In the genomic region with DNA sequence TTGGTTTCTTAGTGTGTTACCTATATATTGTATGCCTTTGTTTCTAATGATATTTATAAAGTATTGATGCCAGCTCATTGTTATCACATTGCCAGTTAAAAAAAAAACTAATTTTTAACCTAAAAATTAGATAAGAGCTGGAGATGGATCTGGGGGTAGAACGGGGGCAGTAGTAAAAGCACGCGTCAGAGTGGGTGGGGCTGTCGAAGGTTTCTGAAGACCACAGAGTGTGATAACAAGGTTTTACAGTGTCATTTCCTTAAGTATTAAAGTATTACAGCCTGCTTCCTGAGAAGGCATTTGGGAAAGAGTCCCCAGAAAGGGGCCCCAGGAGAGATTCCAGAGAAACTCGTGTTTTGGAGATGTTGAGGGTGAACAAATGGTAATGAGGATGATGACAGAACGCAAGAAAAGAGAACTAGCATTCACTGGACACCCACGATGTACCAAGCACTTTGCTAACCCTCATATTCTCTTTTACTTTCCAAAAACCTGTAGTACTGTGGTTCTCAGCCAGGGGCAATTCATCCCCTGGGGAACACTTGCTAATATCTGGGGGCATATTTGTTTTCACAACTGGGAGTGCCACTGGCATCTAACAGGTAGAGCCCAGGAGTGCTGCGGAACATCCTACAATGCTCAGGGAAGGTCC, we compare ENCODE assay signal across 12 cellular contexts. TPM values are rescaled to one million over a fixed set of nuclear protein-coding genes. Genes with fewer than 3 reads are reported as not detected.
DNase-seq lines count a peak whose midpoint lies in the region; ATAC-seq, FAIRE-seq and TF ChIP-seq lines count a peak whose summit lies in the region.
"Not testable (repeated sequence)": the region's sequence is repeated elsewhere in the genome, so short reads cannot be mapped to it uniquely, and the experiment has no call there.
"Had no signal": no experiment of that assay in that cellular context is flagged by ENCODE, and none has a peak within 500 bp of the region (broad histone marks: within the 10 kb centered on the region; RNA-seq: fewer than 3 reads in every experiment).

No MANE protein-coding gene starts in this region.

- H3K27me3 Mint-ChIP-seq in GM23338 (ENCODE audit: insufficient read depth, low read depth, poor library complexity); natural killer cell (ENCODE audit: low read depth in 2 of 2): not testable (repeated sequence)

- POLR2A ChIA-PET in GM12878 (lab: Charles Lee); H1 (lab: Charles Lee; ENCODE audit: partially characterized antibody): not testable (repeated sequence)

- not testable (repeated sequence) for H3K27me3 ChIP-seq in GM23338 (ENCODE audit: insufficient read depth); GM12878 (replicated peaks in 1 of 2; ENCODE audit: control insufficient read depth in 2 of 2, insufficient read depth in 2 of 2, low read length in 1 of 2); H1 (replicated peaks in 1 of 4; ENCODE audit: control insufficient read depth in 3 of 4, extremely low read depth in 1 of 4, insufficient read depth in 3 of 4, low read length in 3 of 4); upper lobe of right lung

- H3K4ac ChIP-seq in H1 (replicated peaks; ENCODE audit: insufficient read length, low read depth, low read length): not testable (repeated sequence)

- not testable (repeated sequence) for H2BK15ac ChIP-seq in H1 (ENCODE audit: low read length)

- in situ Hi-C loops in GM12878 (cut with MboI): not testable (repeated sequence)

- not testable (repeated sequence) for H3K23me2 ChIP-seq in H1 (ENCODE audit: low read depth, low read length)

- not testable (repeated sequence) for H4K8ac ChIP-seq in H1 (ENCODE audit: extremely low read depth, insufficient read depth, low read length)

- ATAC-seq in GM23338 (peak; percentile 22; the same call in 1 of the 3 replicates), HG03460 (IDR thresholded peaks at IDR 0.05; ENCODE audit: unreplicated experiment) (peak; percentile 36), GM12878 (peak; percentile 42), natural killer cell (peak; percentile 96 to 99 (median 97)), upper lobe of right lung (peak; percentile 52)

- not testable (repeated sequence) for H3K4me1 ChIP-seq in GM23338 (ENCODE audit: insufficient read depth); GM12878 (ENCODE audit: control insufficient read depth, insufficient read depth, low read length); H1 (replicated peaks in 1 of 4; ENCODE audit: control insufficient read depth in 3 of 4, insufficient read depth in 4 of 4, low read length in 3 of 4); upper lobe of right lung

- not testable (repeated sequence) for H3K27ac Mint-ChIP-seq in GM23338, natural killer cell

- not testable (repeated sequence) for H3K18ac ChIP-seq in H1 (ENCODE audit: extremely low read depth, low read length)

- DNase-seq in GM12891 (ENCODE audit: insufficient read length, low spot score); GM23338 (ENCODE audit: low spot score); GM12878 (ENCODE audit: low read depth, low spot score); H1 (ENCODE audit: low read depth in 1 of 2, low spot score in 2 of 2); natural killer cell; upper lobe of right lung: not testable (repeated sequence)

- not testable (repeated sequence) for TF ChIP-seq RAD21 in GM12878 (IDR thresholded peaks at IDR 0.05; ENCODE audit: insufficient read depth, low read depth, low read length); H1 (IDR thresholded peaks at IDR 0.05 in 1 of 2, conservative IDR thresholded peaks at IDR 0.05 in 1 of 2; ENCODE audit: low read depth in 2 of 2, low read length in 2 of 2)

- RAD21 ChIA-PET in GM12878 (lab: Charles Lee; ENCODE audit: unreplicated experiment): not testable (repeated sequence)

- not testable (repeated sequence) for TF ChIP-seq CTCF in GM23338 (conservative IDR thresholded peaks at IDR 0.05; ENCODE audit: low read depth in 2 of 2); GM12878 (IDR thresholded peaks at IDR 0.05 in 2 of 3, conservative IDR thresholded peaks at IDR 0.05 in 1 of 3; ENCODE audit: control insufficient read depth in 2 of 3, extremely low read depth in 1 of 3, insufficient read depth in 1 of 3, low read depth in 3 of 3, low read length in 3 of 3); H1 (IDR thresholded peaks at IDR 0.05; ENCODE audit: control extremely low read depth in 1 of 3, insufficient read depth in 1 of 3, low read depth in 1 of 3, low read length in 3 of 3); natural killer cell (IDR thresholded peaks at IDR 0.05); upper lobe of right lung (IDR thresholded peaks at IDR 0.05)

- not testable (repeated sequence) for H3K36me3 Mint-ChIP-seq in GM23338 (ENCODE audit: low read depth); natural killer cell

- not testable (repeated sequence) for H3K4me2 ChIP-seq in GM23338; GM12878 (ENCODE audit: control insufficient read depth, insufficient read depth); H1 (ENCODE audit: insufficient read depth in 1 of 2, low read depth in 2 of 2, low read length in 2 of 2)

- not testable (repeated sequence) for H3K4me1 Mint-ChIP-seq in GM23338, natural killer cell

- H3K27ac ChIP-seq in GM23338 (ENCODE audit: low read depth); GM12878 (ENCODE audit: control insufficient read depth, insufficient read depth); H1 (ENCODE audit: low read depth, low read length); upper lobe of right lung: not testable (repeated sequence)

- not testable (repeated sequence) for H3K79me1 ChIP-seq in H1 (ENCODE audit: low read depth, low read length)

- not testable (repeated sequence) for H2BK20ac ChIP-seq in H1 (ENCODE audit: low read length)

- not testable (repeated sequence) for H3K9me3 ChIP-seq in GM12878 (replicated peaks; ENCODE audit: control insufficient read depth, insufficient read depth, low read length); H1 (ENCODE audit: insufficient read depth in 2 of 2, low read depth in 1 of 2, low read length in 1 of 2); upper lobe of right lung

- not testable (repeated sequence) for H3K79me2 ChIP-seq in GM23338 (replicated peaks; ENCODE audit: insufficient read depth); GM12878 (ENCODE audit: control insufficient read depth, insufficient read depth, low read length); H1 (ENCODE audit: control insufficient read depth in 1 of 2, insufficient read depth in 2 of 2, low read length in 2 of 2)

- not testable (repeated sequence) for H3K14ac ChIP-seq in H1 (ENCODE audit: insufficient read length)

- SMC1A ChIA-PET in GM12878 (lab: Charles Lee; ENCODE audit: uncharacterized antibody, unreplicated experiment): not testable (repeated sequence)

- not testable (repeated sequence) for H4K91ac ChIP-seq in H1 (replicated peaks; ENCODE audit: insufficient read length, low read length)

- not testable (repeated sequence) for H4K5ac ChIP-seq in H1 (ENCODE audit: insufficient read length, low read depth, low read length)

- not testable (repeated sequence) for H3K56ac ChIP-seq in H1 (replicated peaks; ENCODE audit: insufficient read length, low read depth, low read length)

- FAIRE-seq in GM12891 (lab: Jason Lieb, UNC): peak; percentile 89
- FAIRE-seq in GM12878 (lab: Jason Lieb, UNC): not testable (repeated sequence)
- peak; percentile 58 for FAIRE-seq in H1 (lab: Jason Lieb, UNC)

- H2BK12ac ChIP-seq in H1 (ENCODE audit: low read depth, low read length): not testable (repeated sequence)

- not testable (repeated sequence) for H3K9me3 Mint-ChIP-seq in GM23338, natural killer cell

- not testable (repeated sequence) for TF ChIP-seq POLR2A in GM12891 (IDR thresholded peaks at IDR 0.05; ENCODE audit: low read depth, low read length); GM12878 (IDR thresholded peaks at IDR 0.05; ENCODE audit: low read depth, low read length); H1 (IDR thresholded peaks at IDR 0.05; ENCODE audit: control extremely low read depth in 1 of 2, low read depth in 2 of 2, low read length in 2 of 2)

- not testable (repeated sequence) for H3F3A ChIP-seq in GM23338 (replicated peaks; ENCODE audit: low read depth)

- BruUV-seq in GM12878 (replicated peaks; lab: Mats Ljungman, UMichigan): not testable (repeated sequence)

- not testable (repeated sequence) for H3K4me3 Mint-ChIP-seq in GM23338, natural killer cell

- H3K36me3 ChIP-seq in GM23338 (ENCODE audit: insufficient read depth); GM12878 (ENCODE audit: control insufficient read depth in 2 of 2, insufficient read depth in 2 of 2, low read length in 1 of 2); H1 (ENCODE audit: control insufficient read depth in 2 of 4, insufficient read depth in 4 of 4, low read length in 3 of 4); upper lobe of right lung: not testable (repeated sequence)

- not testable (repeated sequence) for TF ChIP-seq EP300 in GM12878 (IDR thresholded peaks at IDR 0.05; ENCODE audit: borderline replicate concordance in 1 of 2, control insufficient read depth in 1 of 2, low read depth in 2 of 2, low read length in 2 of 2); H1 (IDR thresholded peaks at IDR 0.05; ENCODE audit: borderline replicate concordance in 1 of 2, low read depth in 2 of 2, low read length in 2 of 2)

- not testable (repeated sequence) for H3K23ac ChIP-seq in H1 (ENCODE audit: insufficient read length)

- H3K9ac ChIP-seq in GM12878 (ENCODE audit: control insufficient read depth, insufficient read depth, low read length); H1 (replicated peaks in 1 of 4; ENCODE audit: extremely low read depth in 1 of 4, low read depth in 3 of 4, low read length in 3 of 4): not testable (repeated sequence)

- not testable (repeated sequence) for H2BK5ac ChIP-seq in H1 (ENCODE audit: low read depth, low read length)

- not testable (repeated sequence) for H3K4me3 ChIP-seq in GM23338; GM12878; H1 (ENCODE audit: extremely low read depth in 1 of 4, insufficient read depth in 2 of 4, low read depth in 3 of 4, low read length in 4 of 4); upper lobe of right lung

- not testable (repeated sequence) for H2BK120ac ChIP-seq in H1 (replicated peaks; ENCODE audit: low read depth, low read length)

- not testable (repeated sequence) for H2AFZ ChIP-seq in GM23338; GM12878 (ENCODE audit: control insufficient read depth, low read depth, low read length); H1 (ENCODE audit: low read length)

- H2AK5ac ChIP-seq in H1 (ENCODE audit: low read depth, low read length): not testable (repeated sequence)

- 0% methylated on average over 2 of the region's 8 CpGs for WGBS in GM12878 (ENCODE audit: insufficient coverage, insufficient replicate concordance, low lambda C conversion rate, missing lambda C conversion rate)
- WGBS in H1 (ENCODE audit: extremely low coverage in 1 of 2, insufficient coverage in 1 of 2, insufficient read length in 1 of 2, insufficient replicate concordance in 2 of 2, low coverage in 1 of 2, low lambda C conversion rate in 2 of 2, missing lambda C conversion rate in 1 of 2), 2 experiments: no CpG with 5 or more reads among the region's 8 CpGs

- not testable (repeated sequence) for H3K9me2 ChIP-seq in GM23338 (ENCODE audit: insufficient read depth)

- CTCF ChIA-PET in GM12878 (lab: Yijun Ruan, JAX); H1 (lab: Charles Lee; ENCODE audit: partially characterized antibody): not testable (repeated sequence)

- H4K20me1 ChIP-seq in GM23338 (replicated peaks; ENCODE audit: insufficient read depth); GM12878 (ENCODE audit: control insufficient read depth, insufficient read depth); H1 (replicated peaks in 1 of 2; ENCODE audit: control insufficient read depth in 1 of 2, insufficient read depth in 2 of 2, low read length in 2 of 2): not testable (repeated sequence)

- intact Hi-C loops in GM12878 (cut with micrococcal nuclease; ENCODE audit: unreplicated experiment); natural killer cell (cut with micrococcal nuclease); upper lobe of right lung (cut with DNase I): not testable (repeated sequence)

RNA-seq across cellular contexts. Expression of gene FCGR3A, which starts 30.4 kb away (rescaled TPM):
- not detected for polyA plus RNA-seq in GM12891 (2012; ENCODE audit: low read depth, missing spikeins)
- total RNA-seq in GM23338 (2014; rRNA removed; shearing (Covaris generic)): not detected in 2 replicates
- 0.10 TPM in 1 of 2 replicates, not detected in the other for polyA plus RNA-seq in GM23338 (2016; fragmentation: Nextera tagmentation; extraction: Ambion mirVana)
- total RNA-seq in GM12878 (2013; cell fraction: nucleolus; rRNA removed): not detected in 2 replicates
- total RNA-seq in GM12878 (2014; rRNA removed): 0.05 TPM in 1 of 2 replicates, not detected in the other
- not detected in 2 replicates for total RNA-seq in GM12878 (2014; rRNA removed; fragmentation: Illumina TruSeq; extraction: Trizol)
- 0.10 TPM in 1 of 2 replicates, not detected in the other for total RNA-seq in GM12878 (2021)
- not detected for polyA plus RNA-seq in GM12878 (2011; ENCODE audit: low read depth)
- polyA plus RNA-seq in GM12878 (2011; rRNA removed): not detected in 2 replicates
- polyA plus RNA-seq in GM12878 (2011; cell fraction: cytosol; rRNA removed): not detected in 2 replicates
- 0.06 TPM in 1 of 2 replicates, not detected in the other for polyA plus RNA-seq in GM12878 (2011; cell fraction: nucleus; rRNA removed)
- polyA plus RNA-seq in GM12878 (2012): not detected in 2 replicates
- not detected in 2 replicates for polyA plus RNA-seq in GM12878 (2014; fragmentation: Illumina TruSeq; extraction: Trizol)
- polyA plus RNA-seq in GM12878 (2014; fragmentation: Nextera tagmentation; extraction: Ambion mirVana): not detected
- not detected in 2 replicates for polyA plus RNA-seq in GM12878 (2014; rRNA removed)
- polyA plus RNA-seq in GM12878 (2016; fragmentation: Nextera tagmentation; extraction: Ambion mirVana): under 1 TPM in 1 of 2 experiments, not detected in 1; 0.09 TPM
- polyA minus RNA-seq in GM12878 (2011; rRNA and poly(A)+ RNA removed): 0.10 TPM in 1 of 2 replicates, not detected in the other
- not detected in 2 replicates for polyA minus RNA-seq in GM12878 (2011; cell fraction: cytosol; rRNA and poly(A)+ RNA removed)
- not detected in 2 replicates for polyA minus RNA-seq in GM12878 (2011; cell fraction: nucleus; rRNA and poly(A)+ RNA removed)
- total RNA-seq in H1 (2021; fragmentation: NEBNext Ultra II Directional; extraction: Animal tissue kit (Norgen Biotek cat#: 25700)): not detected in 2 replicates
- polyA plus RNA-seq in H1 (2011; rRNA removed): not detected in 2 replicates
- polyA plus RNA-seq in H1 (2011; cell fraction: cytosol; rRNA removed): not detected
- polyA plus RNA-seq in H1 (2011; cell fraction: nucleus; rRNA removed): not detected
- not detected in 4 replicates for polyA plus RNA-seq in H1 (2012, experiment 1 of 2)
- not detected for polyA plus RNA-seq in H1 (2012, experiment 2 of 2)
- not detected for polyA plus RNA-seq in H1 (2013, experiment 1 of 2)
- not detected for polyA plus RNA-seq in H1 (2013, experiment 2 of 2)
- not detected in 2 replicates for polyA minus RNA-seq in H1 (2011; rRNA and poly(A)+ RNA removed)
- not detected for polyA minus RNA-seq in H1 (2011; cell fraction: cytosol; rRNA and poly(A)+ RNA removed)
- not detected for polyA minus RNA-seq in H1 (2011; cell fraction: nucleus; rRNA and poly(A)+ RNA removed)
- total RNA-seq in natural killer cell: 100 to 1,000 TPM; 557 to 892 (median 848) TPM
- 112 TPM for total RNA-seq in upper lobe of right lung
- total RNA-seq: Calu3, H4, HepG2 had no signal
- polyA plus RNA-seq: A549, HepG2 had no signal

RNA-seq across cellular contexts. Expression of gene FCGR3B, which starts 51.0 kb away (rescaled TPM):
- polyA plus RNA-seq in GM12891 (2012; ENCODE audit: low read depth, missing spikeins): not detected
- total RNA-seq in GM23338 (2014; rRNA removed; shearing (Covaris generic)): not detected in 2 replicates
- polyA plus RNA-seq in GM23338 (2016; fragmentation: Nextera tagmentation; extraction: Ambion mirVana): not detected in 2 replicates
- total RNA-seq in GM12878 (2013; cell fraction: nucleolus; rRNA removed): not detected in 2 replicates
- not detected in 2 replicates for total RNA-seq in GM12878 (2014; rRNA removed)
- total RNA-seq in GM12878 (2014; rRNA removed; fragmentation: Illumina TruSeq; extraction: Trizol): not detected in 2 replicates
- not detected in 2 replicates for total RNA-seq in GM12878 (2021)
- polyA plus RNA-seq in GM12878 (2011; ENCODE audit: low read depth): not detected
- not detected in 2 replicates for polyA plus RNA-seq in GM12878 (2011; rRNA removed)
- polyA plus RNA-seq in GM12878 (2011; cell fraction: cytosol; rRNA removed): not detected in 2 replicates
- not detected in 2 replicates for polyA plus RNA-seq in GM12878 (2011; cell fraction: nucleus; rRNA removed)
- not detected in 2 replicates for polyA plus RNA-seq in GM12878 (2012)
- polyA plus RNA-seq in GM12878 (2014; fragmentation: Illumina TruSeq; extraction: Trizol): not detected in 2 replicates
- not detected for polyA plus RNA-seq in GM12878 (2014; fragmentation: Nextera tagmentation; extraction: Ambion mirVana)
- polyA plus RNA-seq in GM12878 (2014; rRNA removed): not detected in 2 replicates
- not detected for polyA plus RNA-seq in GM12878 (2016; fragmentation: Nextera tagmentation; extraction: Ambion mirVana)
- not detected in 2 replicates for polyA minus RNA-seq in GM12878 (2011; rRNA and poly(A)+ RNA removed)
- polyA minus RNA-seq in GM12878 (2011; cell fraction: cytosol; rRNA and poly(A)+ RNA removed): not detected in 2 replicates
- not detected in 2 replicates for polyA minus RNA-seq in GM12878 (2011; cell fraction: nucleus; rRNA and poly(A)+ RNA removed)
- total RNA-seq in H1 (2021; fragmentation: NEBNext Ultra II Directional; extraction: Animal tissue kit (Norgen Biotek cat#: 25700)): not detected in 2 replicates
- not detected in 2 replicates for polyA plus RNA-seq in H1 (2011; rRNA removed)
- polyA plus RNA-seq in H1 (2011; cell fraction: cytosol; rRNA removed): not detected
- not detected for polyA plus RNA-seq in H1 (2011; cell fraction: nucleus; rRNA removed)
- not detected in 4 replicates for polyA plus RNA-seq in H1 (2012, experiment 1 of 2)
- not detected for polyA plus RNA-seq in H1 (2012, experiment 2 of 2)
- not detected for polyA plus RNA-seq in H1 (2013, experiment 1 of 2)
- polyA plus RNA-seq in H1 (2013, experiment 2 of 2): not detected
- polyA minus RNA-seq in H1 (2011; rRNA and poly(A)+ RNA removed): not detected in 2 replicates
- not detected for polyA minus RNA-seq in H1 (2011; cell fraction: cytosol; rRNA and poly(A)+ RNA removed)
- polyA minus RNA-seq in H1 (2011; cell fraction: nucleus; rRNA and poly(A)+ RNA removed): not detected
- total RNA-seq in natural killer cell: 10 to 100 TPM; 12.8 to 29.6 (median 18.2) TPM
- 18.9 TPM for total RNA-seq in upper lobe of right lung
- total RNA-seq: Calu3; CD4-positive, alpha-beta memory T cell; H4; HepG2 had no signal
- polyA plus RNA-seq: A549; CD4-positive, alpha-beta memory T cell; HepG2 had no signal

RNA-seq across cellular contexts. Expression of gene HSPA6, which starts 55.6 kb away (rescaled TPM):
- polyA plus RNA-seq in GM12891 (2012; ENCODE audit: low read depth, missing spikeins): 0.71 TPM
- not detected in 2 replicates for total RNA-seq in GM23338 (2014; rRNA removed; shearing (Covaris generic))
- polyA plus RNA-seq in GM23338 (2016; fragmentation: Nextera tagmentation; extraction: Ambion mirVana) (0.09 TPM in 1 of 2 replicates, not detected in the other), GM12878 (2011; rRNA removed) (0.06 and 0.18 TPM in 2 replicates), GM12878 (2014; fragmentation: Illumina TruSeq; extraction: Trizol) (0.12 and 0.16 TPM in 2 replicates), GM12878 (2014; fragmentation: Nextera tagmentation; extraction: Ambion mirVana) (under 1 TPM; 0.05 to 0.09 TPM), GM12878 (2014; rRNA removed) (1.2 and 1.5 TPM in 2 replicates), GM12878 (2016; fragmentation: Nextera tagmentation; extraction: Ambion mirVana) (1 to 10 TPM; 8.5 to 8.8 TPM), H1 (2011; rRNA removed) (0.05 and 0.06 TPM in 2 replicates)
- 16.8 and 21.0 TPM in 2 replicates for total RNA-seq in GM12878 (2013; cell fraction: nucleolus; rRNA removed)
- total RNA-seq in GM12878 (2014; rRNA removed) (0.65 and 0.96 TPM in 2 replicates), GM12878 (2014; rRNA removed; fragmentation: Illumina TruSeq; extraction: Trizol) (0.18 and 0.36 TPM in 2 replicates), GM12878 (2021) (1.6 and 1.8 TPM in 2 replicates), natural killer cell (1 to 10 TPM; 5.8 to 6.5 (median 6.0) TPM), upper lobe of right lung (10.9 TPM)
- 0.81 TPM for polyA plus RNA-seq in GM12878 (2011; ENCODE audit: low read depth)
- 0.42 and 0.64 TPM in 2 replicates for polyA plus RNA-seq in GM12878 (2011; cell fraction: cytosol; rRNA removed)
- polyA plus RNA-seq in GM12878 (2011; cell fraction: nucleus; rRNA removed): 2.0 and 4.2 TPM in 2 replicates
- 1.1 and 1.4 TPM in 2 replicates for polyA plus RNA-seq in GM12878 (2012)
- polyA minus RNA-seq in GM12878 (2011; rRNA and poly(A)+ RNA removed): 0.15 and 0.41 TPM in 2 replicates
- 0.94 TPM in 1 of 2 replicates, not detected in the other for polyA minus RNA-seq in GM12878 (2011; cell fraction: cytosol; rRNA and poly(A)+ RNA removed)
- 1.1 and 5.1 TPM in 2 replicates for polyA minus RNA-seq in GM12878 (2011; cell fraction: nucleus; rRNA and poly(A)+ RNA removed)
- total RNA-seq in H1 (2021; fragmentation: NEBNext Ultra II Directional; extraction: Animal tissue kit (Norgen Biotek cat#: 25700)): 0.15 and 0.17 TPM in 2 replicates
- polyA plus RNA-seq in H1 (2011; cell fraction: cytosol; rRNA removed): 0.05 TPM
- not detected for polyA plus RNA-seq in H1 (2011; cell fraction: nucleus; rRNA removed)
- polyA plus RNA-seq in H1 (2012, experiment 1 of 2): 0.11 to 0.15 TPM in 2 of 4 replicates, not detected in the others
- polyA plus RNA-seq in H1 (2012, experiment 2 of 2): 0.08 TPM
- not detected for polyA plus RNA-seq in H1 (2013, experiment 1 of 2)
- not detected for polyA plus RNA-seq in H1 (2013, experiment 2 of 2)
- not detected in 2 replicates for polyA minus RNA-seq in H1 (2011; rRNA and poly(A)+ RNA removed)
- not detected for polyA minus RNA-seq in H1 (2011; cell fraction: cytosol; rRNA and poly(A)+ RNA removed)
- polyA minus RNA-seq in H1 (2011; cell fraction: nucleus; rRNA and poly(A)+ RNA removed): 0.30 TPM
- total RNA-seq: HepG2 had no signal

Comparison
In these comparisons a context has a peak if more than half of its experiments do, and no peak if none do; other contexts are left out.
1. ATAC-seq: peak in every context shown above with its lines; median percentile 97 in natural killer cell; 52 in upper lobe of right lung; 42 in GM12878; 36 in HG03460; 22 in GM23338.
2. RNA of gene FCGR3A, which starts 30.4 kb away (total RNA-seq): 557 to 892 TPM in natural killer cell and 112 TPM in upper lobe of right lung (single experiment); not detected in GM23338, 0.05 to 0.10 TPM in GM12878 and not detected in H1; every median in the first group is over 100 times any median in the second.
3. RNA of gene FCGR3B, which starts 51.0 kb away (total RNA-seq): 18.9 TPM in upper lobe of right lung (single experiment) and 12.8 to 29.6 TPM in natural killer cell; not detected in GM23338, not detected in GM12878 and not detected in H1; every median in the first group is over 10 times any median in the second.